1 cellular context compared by ENCODE assay signal in the genomic region with DNA sequence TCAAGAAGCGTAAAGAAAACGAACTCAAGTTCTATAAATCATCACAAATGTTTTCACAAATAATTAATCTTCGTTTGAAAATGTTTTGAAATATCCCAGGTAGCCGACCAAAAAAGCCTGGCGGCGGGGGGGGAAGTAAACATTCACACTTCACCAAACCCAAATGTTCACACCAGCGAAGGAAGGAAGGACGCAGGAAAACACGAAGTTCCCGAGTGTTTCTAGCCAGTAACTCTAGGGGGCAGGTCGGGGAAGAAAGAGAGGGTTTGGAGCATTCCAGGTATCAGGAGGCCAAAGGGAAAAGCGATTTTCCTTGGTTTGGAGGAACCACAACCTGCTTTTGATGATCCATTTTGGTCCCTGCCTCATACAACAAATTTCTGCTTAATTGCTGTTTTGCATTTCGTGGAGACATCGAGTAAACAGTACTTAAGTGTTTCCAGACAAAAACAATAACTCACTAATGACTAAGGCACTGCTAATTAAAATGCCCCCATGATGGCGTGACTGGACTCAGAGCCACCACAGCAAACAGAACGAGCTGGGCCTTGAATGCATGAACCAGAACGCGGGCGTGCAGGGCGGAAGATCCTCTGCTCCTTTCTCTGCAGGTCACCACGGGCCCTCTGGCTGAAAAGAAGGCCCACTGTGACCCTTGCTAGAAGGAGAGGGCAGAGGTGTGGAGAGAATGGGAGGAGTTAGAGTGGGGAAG.
TF ChIP-seq lines count a peak whose summit lies in the region.

No MANE protein-coding gene starts in this region.

TF ChIP-seq in HepG2, 621 proteins besides CTCF, POLR2A, EP300 and RAD21 (continued from another document):
- TF ChIP-seq, protein P1, sequence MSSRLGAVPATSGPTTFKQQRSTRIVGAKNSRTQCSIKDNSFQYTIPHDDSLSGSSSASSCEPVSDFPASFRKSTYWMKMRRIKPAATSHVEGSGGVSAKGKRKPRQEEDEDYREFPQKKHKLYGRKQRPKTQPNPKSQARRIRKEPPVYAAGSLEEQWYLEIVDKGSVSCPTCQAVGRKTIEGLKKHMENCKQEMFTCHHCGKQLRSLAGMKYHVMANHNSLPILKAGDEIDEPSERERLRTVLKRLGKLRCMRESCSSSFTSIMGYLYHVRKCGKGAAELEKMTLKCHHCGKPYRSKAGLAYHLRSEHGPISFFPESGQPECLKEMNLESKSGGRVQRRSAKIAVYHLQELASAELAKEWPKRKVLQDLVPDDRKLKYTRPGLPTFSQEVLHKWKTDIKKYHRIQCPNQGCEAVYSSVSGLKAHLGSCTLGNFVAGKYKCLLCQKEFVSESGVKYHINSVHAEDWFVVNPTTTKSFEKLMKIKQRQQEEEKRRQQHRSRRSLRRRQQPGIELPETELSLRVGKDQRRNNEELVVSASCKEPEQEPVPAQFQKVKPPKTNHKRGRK (CRISPR knock-in tag; IDR thresholded peaks at IDR 0.05) = no peak
- TF ChIP-seq ZNF496 (CRISPR knock-in tag; IDR thresholded peaks at IDR 0.05; ENCODE audit: insufficient replicate concordance) (no peak), ZNF101 (CRISPR knock-in tag; IDR thresholded peaks at IDR 0.05; ENCODE audit: borderline replicate concordance, low read depth) (no peak), MAFK (conservative IDR thresholded peaks at IDR 0.05 in 1 of 2, IDR thresholded peaks at IDR 0.05 in 1 of 2; ENCODE audit: low read length in 2 of 2) (0 out of 4 replicates have a peak, but pooled peaks have one; percentile 12 to 29), FOXA3 (CRISPR knock-in tag; IDR thresholded peaks at IDR 0.05) (no peak), SRSF9 (IDR thresholded peaks at IDR 0.05; ENCODE audit: borderline replicate concordance, insufficient read depth, low read depth, low read length, poor library complexity, severe bottlenecking) (no peak), ZFX (CRISPR knock-in tag; IDR thresholded peaks at IDR 0.05; ENCODE audit: low read depth) (no peak; the same call in 1 of the 2 replicates), NFIC (IDR thresholded peaks at IDR 0.05; ENCODE audit: low read length) (no peak), ZNF788 (CRISPR knock-in tag; IDR thresholded peaks at IDR 0.05; ENCODE audit: borderline replicate concordance) (0 out of 2 replicates have a peak, but pooled peaks have one; percentile 16), STAG1 (CRISPR knock-in tag; IDR thresholded peaks at IDR 0.05) (peak; percentile 59), ZNF143 (CRISPR knock-in tag; IDR thresholded peaks at IDR 0.05) (no peak), NCOA5 (CRISPR knock-in tag; IDR thresholded peaks at IDR 0.05) (no peak), ZNF543 (CRISPR knock-in tag; IDR thresholded peaks at IDR 0.05) (no peak), ZBTB3 (CRISPR knock-in tag; IDR thresholded peaks at IDR 0.05; ENCODE audit: borderline replicate concordance, low read depth) (no peak), MIER2 (CRISPR knock-in tag; IDR thresholded peaks at IDR 0.05) (no peak), NR2F2 (IDR thresholded peaks at IDR 0.05; ENCODE audit: borderline replicate concordance, low read depth) (no peak), RBAK (CRISPR knock-in tag; IDR thresholded peaks at IDR 0.05) (no peak), SMC3 (IDR thresholded peaks at IDR 0.05; ENCODE audit: low read length) (peak; percentile 57; the same call in 1 of the 2 replicates)
- TF ChIP-seq, protein P2, sequence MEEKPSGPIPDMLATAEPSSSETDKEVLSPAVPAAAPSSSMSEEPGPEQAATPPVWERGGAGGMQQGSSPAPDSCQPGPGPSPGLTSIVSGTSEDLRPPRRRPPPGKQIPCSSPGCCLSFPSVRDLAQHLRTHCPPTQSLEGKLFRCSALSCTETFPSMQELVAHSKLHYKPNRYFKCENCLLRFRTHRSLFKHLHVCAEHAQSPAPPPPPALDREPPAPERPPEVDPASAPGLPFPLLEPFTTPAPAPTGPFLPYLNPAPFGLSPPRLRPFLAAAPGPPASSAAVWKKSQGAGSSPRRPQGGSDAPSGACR (CRISPR knock-in tag; IDR thresholded peaks at IDR 0.05) = no peak
- TF ChIP-seq, protein P3, sequence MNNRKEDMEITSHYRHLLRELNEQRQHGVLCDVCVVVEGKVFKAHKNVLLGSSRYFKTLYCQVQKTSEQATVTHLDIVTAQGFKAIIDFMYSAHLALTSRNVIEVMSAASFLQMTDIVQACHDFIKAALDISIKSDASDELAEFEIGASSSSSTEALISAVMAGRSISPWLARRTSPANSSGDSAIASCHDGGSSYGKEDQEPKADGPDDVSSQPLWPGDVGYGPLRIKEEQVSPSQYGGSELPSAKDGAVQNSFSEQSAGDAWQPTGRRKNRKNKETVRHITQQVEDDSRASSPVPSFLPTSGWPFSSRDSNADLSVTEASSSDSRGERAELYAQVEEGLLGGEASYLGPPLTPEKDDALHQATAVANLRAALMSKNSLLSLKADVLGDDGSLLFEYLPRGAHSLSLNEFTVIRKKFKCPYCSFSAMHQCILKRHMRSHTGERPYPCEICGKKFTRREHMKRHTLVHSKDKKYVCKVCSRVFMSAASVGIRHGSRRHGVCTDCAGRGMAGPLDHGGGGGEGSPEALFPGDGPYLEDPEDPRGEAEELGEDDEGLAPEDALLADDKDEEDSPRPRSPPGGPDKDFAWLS (CRISPR knock-in tag; IDR thresholded peaks at IDR 0.05; ENCODE audit: borderline replicate concordance) = no peak
- TF ChIP-seq, protein P4, sequence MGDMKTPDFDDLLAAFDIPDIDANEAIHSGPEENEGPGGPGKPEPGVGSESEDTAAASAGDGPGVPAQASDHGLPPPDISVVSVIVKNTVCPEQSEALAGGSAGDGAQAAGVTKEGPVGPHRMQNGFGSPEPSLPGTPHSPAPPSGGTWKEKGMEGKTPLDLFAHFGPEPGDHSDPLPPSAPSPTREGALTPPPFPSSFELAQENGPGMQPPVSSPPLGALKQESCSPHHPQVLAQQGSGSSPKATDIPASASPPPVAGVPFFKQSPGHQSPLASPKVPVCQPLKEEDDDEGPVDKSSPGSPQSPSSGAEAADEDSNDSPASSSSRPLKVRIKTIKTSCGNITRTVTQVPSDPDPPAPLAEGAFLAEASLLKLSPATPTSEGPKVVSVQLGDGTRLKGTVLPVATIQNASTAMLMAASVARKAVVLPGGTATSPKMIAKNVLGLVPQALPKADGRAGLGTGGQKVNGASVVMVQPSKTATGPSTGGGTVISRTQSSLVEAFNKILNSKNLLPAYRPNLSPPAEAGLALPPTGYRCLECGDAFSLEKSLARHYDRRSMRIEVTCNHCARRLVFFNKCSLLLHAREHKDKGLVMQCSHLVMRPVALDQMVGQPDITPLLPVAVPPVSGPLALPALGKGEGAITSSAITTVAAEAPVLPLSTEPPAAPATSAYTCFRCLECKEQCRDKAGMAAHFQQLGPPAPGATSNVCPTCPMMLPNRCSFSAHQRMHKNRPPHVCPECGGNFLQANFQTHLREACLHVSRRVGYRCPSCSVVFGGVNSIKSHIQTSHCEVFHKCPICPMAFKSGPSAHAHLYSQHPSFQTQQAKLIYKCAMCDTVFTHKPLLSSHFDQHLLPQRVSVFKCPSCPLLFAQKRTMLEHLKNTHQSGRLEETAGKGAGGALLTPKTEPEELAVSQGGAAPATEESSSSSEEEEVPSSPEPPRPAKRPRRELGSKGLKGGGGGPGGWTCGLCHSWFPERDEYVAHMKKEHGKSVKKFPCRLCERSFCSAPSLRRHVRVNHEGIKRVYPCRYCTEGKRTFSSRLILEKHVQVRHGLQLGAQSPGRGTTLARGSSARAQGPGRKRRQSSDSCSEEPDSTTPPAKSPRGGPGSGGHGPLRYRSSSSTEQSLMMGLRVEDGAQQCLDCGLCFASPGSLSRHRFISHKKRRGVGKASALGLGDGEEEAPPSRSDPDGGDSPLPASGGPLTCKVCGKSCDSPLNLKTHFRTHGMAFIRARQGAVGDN (CRISPR knock-in tag; IDR thresholded peaks at IDR 0.05) = peak; percentile 21; the same call in 1 of the 2 replicates
- TF ChIP-seq, protein P5, sequence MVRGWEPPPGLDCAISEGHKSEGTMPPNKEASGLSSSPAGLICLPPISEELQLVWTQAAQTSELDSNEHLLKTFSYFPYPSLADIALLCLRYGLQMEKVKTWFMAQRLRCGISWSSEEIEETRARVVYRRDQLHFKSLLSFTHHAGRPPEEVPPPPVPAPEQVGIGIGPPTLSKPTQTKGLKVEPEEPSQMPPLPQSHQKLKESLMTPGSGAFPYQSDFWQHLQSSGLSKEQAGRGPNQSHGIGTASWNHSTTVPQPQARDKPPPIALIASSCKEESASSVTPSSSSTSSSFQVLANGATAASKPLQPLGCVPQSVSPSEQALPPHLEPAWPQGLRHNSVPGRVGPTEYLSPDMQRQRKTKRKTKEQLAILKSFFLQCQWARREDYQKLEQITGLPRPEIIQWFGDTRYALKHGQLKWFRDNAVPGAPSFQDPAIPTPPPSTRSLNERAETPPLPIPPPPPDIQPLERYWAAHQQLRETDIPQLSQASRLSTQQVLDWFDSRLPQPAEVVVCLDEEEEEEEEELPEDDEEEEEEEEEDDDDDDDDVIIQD (CRISPR knock-in tag; IDR thresholded peaks at IDR 0.05; ENCODE audit: low read depth) = peak; percentile 68; the same call in 1 of the 2 replicates
- TF ChIP-seq, protein P6, sequence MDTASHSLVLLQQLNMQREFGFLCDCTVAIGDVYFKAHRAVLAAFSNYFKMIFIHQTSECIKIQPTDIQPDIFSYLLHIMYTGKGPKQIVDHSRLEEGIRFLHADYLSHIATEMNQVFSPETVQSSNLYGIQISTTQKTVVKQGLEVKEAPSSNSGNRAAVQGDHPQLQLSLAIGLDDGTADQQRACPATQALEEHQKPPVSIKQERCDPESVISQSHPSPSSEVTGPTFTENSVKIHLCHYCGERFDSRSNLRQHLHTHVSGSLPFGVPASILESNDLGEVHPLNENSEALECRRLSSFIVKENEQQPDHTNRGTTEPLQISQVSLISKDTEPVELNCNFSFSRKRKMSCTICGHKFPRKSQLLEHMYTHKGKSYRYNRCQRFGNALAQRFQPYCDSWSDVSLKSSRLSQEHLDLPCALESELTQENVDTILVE (CRISPR knock-in tag; IDR thresholded peaks at IDR 0.05) = no peak
- TF ChIP-seq, protein P7, sequence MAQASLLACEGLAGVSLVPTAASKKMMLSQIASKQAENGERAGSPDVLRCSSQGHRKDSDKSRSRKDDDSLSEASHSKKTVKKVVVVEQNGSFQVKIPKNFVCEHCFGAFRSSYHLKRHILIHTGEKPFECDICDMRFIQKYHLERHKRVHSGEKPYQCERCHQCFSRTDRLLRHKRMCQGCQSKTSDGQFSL (CRISPR knock-in tag; IDR thresholded peaks at IDR 0.05) = 0 out of 2 replicates have a peak, but pooled peaks have one; percentile 24
